In the genomic region with DNA sequence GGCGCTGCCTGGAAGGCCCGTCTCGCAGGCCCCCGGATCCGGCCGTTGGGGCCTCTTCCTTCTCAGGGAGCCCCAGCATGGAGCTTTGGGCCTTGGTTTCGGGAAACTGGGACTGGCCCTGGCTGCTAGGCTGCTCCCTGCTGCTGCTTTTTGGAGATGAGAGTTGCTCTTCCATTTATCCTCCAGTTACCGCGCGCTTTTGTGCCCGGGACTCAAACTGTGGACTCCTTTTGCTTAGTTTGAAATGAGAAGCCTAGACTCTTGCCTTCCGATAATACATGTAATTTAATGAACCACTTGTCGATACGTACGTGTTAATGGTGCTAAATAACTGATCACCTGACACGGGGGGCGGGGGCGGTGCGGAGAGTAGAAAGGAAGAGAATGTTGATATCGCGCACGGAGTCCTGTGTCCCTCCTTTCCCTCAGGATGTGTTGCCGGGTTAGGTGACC, we compare ENCODE assay signal across 8 cellular contexts. TPM values are rescaled to one million over a fixed set of nuclear protein-coding genes. Genes with fewer than 3 reads are reported as not detected.
DNase-seq lines count a peak whose midpoint lies in the region; ATAC-seq and TF ChIP-seq lines count a peak whose summit lies in the region.

No MANE protein-coding gene starts in this region.

- WGBS in psoas muscle, 3 donors, result 0 to 1% (median 0%) methylated on average over 17 to 23 of the region's 23 CpGs

- no peaks in the 10 kb centered on the region for H3K9me3 ChIP-seq in BLaER1 treated with 17β-estradiol and CSF1 and Interleukin-3, amounts not matched to agents 10 nM and 100 nM (replicated peaks in 1 of 11)
- H3K9me3 ChIP-seq in SJCRH30 (replicated peaks) (no peaks in the 10 kb centered on the region), psoas muscle (no peaks in the 10 kb centered on the region), vagina (no peaks in the 10 kb centered on the region)

- peak; percentile 39 to 64 for DNase-seq in SJCRH30
- DNase-seq in activated naive CD8-positive, alpha-beta T cell treated with anti-CD3 and anti-CD28 coated beads, Interleukin-2, amount 50 U/mL, for 16 hours (ENCODE audit: low read depth, low spot score), result peak; percentile 26
- peak; percentile 61 for DNase-seq in left ventricle myocardium superior
- peak; percentile 30 to 55 for DNase-seq in psoas muscle
- peak in 1 of 2 donors; percentile 87 for DNase-seq in vagina (ENCODE audit: extremely low spot score in 2 of 2)

- peaks cover 7 to 45% (median 37%) of the 10 kb centered on the region in 10 experiments for H3K4me1 ChIP-seq in BLaER1 treated with 17β-estradiol and CSF1 and Interleukin-3, amounts not matched to agents 10 nM and 100 nM
- H3K4me1 ChIP-seq in SJCRH30, result peaks cover 2% of the 10 kb centered on the region; the same call in 1 of the 2 replicates
- peaks cover 39% of the 10 kb centered on the region for H3K4me1 ChIP-seq in psoas muscle
- H3K4me1 ChIP-seq in vagina, result peaks cover 39% of the 10 kb centered on the region

- no peaks in the 10 kb centered on the region for H3K27me3 ChIP-seq in BLaER1 treated with 17β-estradiol and CSF1 and Interleukin-3, amounts not matched to agents 10 nM and 100 nM
- H3K27me3 ChIP-seq in SJCRH30 (no peaks in the 10 kb centered on the region), psoas muscle (ENCODE audit: insufficient read depth in 3 of 3, low read length in 2 of 3) (no peaks in the 10 kb centered on the region), vagina (no peaks in the 10 kb centered on the region)

- H4K20me1 ChIP-seq in BLaER1 treated with 17β-estradiol and CSF1 and Interleukin-3, amounts not matched to agents 10 nM and 100 nM, result peaks cover 32 to 55% (median 51%) of the 10 kb centered on the region in 11 experiments; a peak in 20 of 22 replicates

- intact Hi-C loops in left ventricle myocardium superior (cut with micrococcal nuclease), result no loop called here
- intact Hi-C loops in psoas muscle (cut with DNase I), result loop anchor here in 1 of 2 donors (5.0 kb wide), 1 partner anchor 64 kb away; a partner anchor contains a TSS
- intact Hi-C loops in vagina (cut with DNase I), result loop anchor here (2.0 kb wide), 1 partner anchor 64 kb away; a partner anchor contains a TSS

- peak overlapping the region; percentile 95 to 98 (median 96) for H3K27ac Mint-ChIP-seq in IgD-negative memory B cell

- peak overlapping the region; percentile 94 to 99 (median 98) for H3K9ac ChIP-seq in BLaER1 treated with 17β-estradiol and CSF1 and Interleukin-3, amounts not matched to agents 10 nM and 100 nM

- peak overlapping the region; percentile 95 to 99 (median 98) for H3K4me3 Mint-ChIP-seq in IgD-negative memory B cell

- H3K9me3 Mint-ChIP-seq in IgD-negative memory B cell, result no peaks in the 10 kb centered on the region

- peak overlapping the region; percentile 92 to 99 (median 98) for H3K27ac ChIP-seq in BLaER1 treated with 17β-estradiol and CSF1 and Interleukin-3, amounts not matched to agents 10 nM and 100 nM
- peak overlapping the region; percentile 84 for H3K27ac ChIP-seq in SJCRH30
- H3K27ac ChIP-seq in psoas muscle, result peak overlapping the region; percentile 95
- H3K27ac ChIP-seq in vagina, result peak overlapping the region; percentile 96

- peak overlapping the region; percentile 74 to 89 (median 82) for H3K4me2 ChIP-seq in BLaER1 treated with 17β-estradiol and CSF1 and Interleukin-3, amounts not matched to agents 10 nM and 100 nM

- ATAC-seq in GM21390 (IDR thresholded peaks at IDR 0.05; ENCODE audit: unreplicated experiment), result peak; percentile 4
- peak; percentile 6 for ATAC-seq in left ventricle myocardium superior
- ATAC-seq in psoas muscle, result peak in 1 of 4 donors; percentile 14

- H3K27me3 Mint-ChIP-seq in IgD-negative memory B cell, result peaks cover 1% of the 10 kb centered on the region

- H3K4me1 Mint-ChIP-seq in IgD-negative memory B cell, result peaks cover 29 to 47% (median 36%) of the 10 kb centered on the region in 3 donors

- no peak for TF ChIP-seq POLR2A in vagina (IDR thresholded peaks at IDR 0.05)

- H3K36me3 Mint-ChIP-seq in IgD-negative memory B cell, result peaks cover 1% of the 10 kb centered on the region

- peak overlapping the region; percentile 86 to 98 (median 94) for H3K4me3 ChIP-seq in BLaER1 treated with 17β-estradiol and CSF1 and Interleukin-3, amounts not matched to agents 10 nM and 100 nM
- peak overlapping the region; percentile 91 for H3K4me3 ChIP-seq in SJCRH30
- H3K4me3 ChIP-seq in psoas muscle, result peak overlapping the region; percentile 93
- H3K4me3 ChIP-seq in vagina, result peak overlapping the region; percentile 75 to 91

- peaks cover 1 to 9% (median 1%) of the 10 kb centered on the region in 11 experiments; a peak in 14 of 22 replicates for H3K36me3 ChIP-seq in BLaER1 treated with 17β-estradiol and CSF1 and Interleukin-3, amounts not matched to agents 10 nM and 100 nM
- no peaks in the 10 kb centered on the region for H3K36me3 ChIP-seq in SJCRH30
- no peaks in the 10 kb centered on the region for H3K36me3 ChIP-seq in psoas muscle (ENCODE audit: insufficient read depth in 1 of 2, low read depth in 1 of 2)
- H3K36me3 ChIP-seq in vagina, result no peaks in the 10 kb centered on the region

- no peak for TF ChIP-seq CTCF in psoas muscle (IDR thresholded peaks at IDR 0.05)
- no peak for TF ChIP-seq CTCF in vagina (IDR thresholded peaks at IDR 0.05)

RNA-seq across cellular contexts. Expression of a gene that starts 0.9 kb away (rescaled TPM):
- polyA plus RNA-seq in IgD-negative memory B cell (36.6 TPM), psoas muscle (10 to 100 TPM in 2 of 3 donors, 1 to 10 TPM in 1; 4.9 to 19.1 (median 10.8) TPM)
- 41.5 and 48.3 TPM in 2 replicates for total RNA-seq in SJCRH30 (2014; rRNA removed; shearing (Covaris generic))
- total RNA-seq in left ventricle myocardium superior (37.7 TPM), psoas muscle (10 to 100 TPM; 24.0 to 38.6 (median 36.6) TPM), vagina (58.7 TPM)
